1 cellular context compared by ENCODE assay signal in the genomic region with DNA sequence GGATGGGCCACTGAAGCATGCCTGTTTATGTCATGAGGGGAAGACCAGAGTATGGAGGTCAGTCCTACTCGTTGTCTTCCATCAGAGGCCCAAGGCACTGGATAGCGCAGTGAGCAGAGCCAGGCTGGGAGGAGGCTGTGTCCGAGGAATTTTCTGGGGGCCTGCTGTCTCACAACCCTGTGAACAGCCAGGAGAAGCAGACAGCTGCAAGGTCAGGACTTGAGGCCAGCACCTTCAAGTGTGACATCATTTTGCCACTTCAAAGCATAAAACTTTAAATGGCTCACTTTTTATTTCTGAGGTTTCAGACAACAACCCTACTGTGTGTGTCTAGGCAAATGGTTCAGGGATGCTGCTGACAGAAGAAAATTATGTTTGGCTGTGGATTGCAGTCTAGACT.
TF ChIP-seq lines count a peak whose summit lies in the region.

No MANE protein-coding gene starts in this region.

TF ChIP-seq in GM12878, 131 proteins besides CTCF, POLR2A, EP300 and RAD21:
- TF ChIP-seq, protein P1, sequence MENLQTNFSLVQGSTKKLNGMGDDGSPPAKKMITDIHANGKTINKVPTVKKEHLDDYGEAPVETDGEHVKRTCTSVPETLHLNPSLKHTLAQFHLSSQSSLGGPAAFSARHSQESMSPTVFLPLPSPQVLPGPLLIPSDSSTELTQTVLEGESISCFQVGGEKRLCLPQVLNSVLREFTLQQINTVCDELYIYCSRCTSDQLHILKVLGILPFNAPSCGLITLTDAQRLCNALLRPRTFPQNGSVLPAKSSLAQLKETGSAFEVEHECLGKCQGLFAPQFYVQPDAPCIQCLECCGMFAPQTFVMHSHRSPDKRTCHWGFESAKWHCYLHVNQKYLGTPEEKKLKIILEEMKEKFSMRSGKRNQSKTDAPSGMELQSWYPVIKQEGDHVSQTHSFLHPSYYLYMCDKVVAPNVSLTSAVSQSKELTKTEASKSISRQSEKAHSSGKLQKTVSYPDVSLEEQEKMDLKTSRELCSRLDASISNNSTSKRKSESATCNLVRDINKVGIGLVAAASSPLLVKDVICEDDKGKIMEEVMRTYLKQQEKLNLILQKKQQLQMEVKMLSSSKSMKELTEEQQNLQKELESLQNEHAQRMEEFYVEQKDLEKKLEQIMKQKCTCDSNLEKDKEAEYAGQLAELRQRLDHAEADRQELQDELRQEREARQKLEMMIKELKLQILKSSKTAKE (IDR thresholded peaks at IDR 0.05; ENCODE audit: low read depth, poor library complexity, severe bottlenecking) = no peak
- TF ChIP-seq TCF7 (IDR thresholded peaks at IDR 0.05; ENCODE audit: borderline replicate concordance) = peak; percentile 57
- TF ChIP-seq, protein P2, sequence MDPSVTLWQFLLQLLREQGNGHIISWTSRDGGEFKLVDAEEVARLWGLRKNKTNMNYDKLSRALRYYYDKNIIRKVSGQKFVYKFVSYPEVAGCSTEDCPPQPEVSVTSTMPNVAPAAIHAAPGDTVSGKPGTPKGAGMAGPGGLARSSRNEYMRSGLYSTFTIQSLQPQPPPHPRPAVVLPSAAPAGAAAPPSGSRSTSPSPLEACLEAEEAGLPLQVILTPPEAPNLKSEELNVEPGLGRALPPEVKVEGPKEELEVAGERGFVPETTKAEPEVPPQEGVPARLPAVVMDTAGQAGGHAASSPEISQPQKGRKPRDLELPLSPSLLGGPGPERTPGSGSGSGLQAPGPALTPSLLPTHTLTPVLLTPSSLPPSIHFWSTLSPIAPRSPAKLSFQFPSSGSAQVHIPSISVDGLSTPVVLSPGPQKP (IDR thresholded peaks at IDR 0.05; ENCODE audit: low read depth, low read length) = no peak
- TF ChIP-seq, protein P3, sequence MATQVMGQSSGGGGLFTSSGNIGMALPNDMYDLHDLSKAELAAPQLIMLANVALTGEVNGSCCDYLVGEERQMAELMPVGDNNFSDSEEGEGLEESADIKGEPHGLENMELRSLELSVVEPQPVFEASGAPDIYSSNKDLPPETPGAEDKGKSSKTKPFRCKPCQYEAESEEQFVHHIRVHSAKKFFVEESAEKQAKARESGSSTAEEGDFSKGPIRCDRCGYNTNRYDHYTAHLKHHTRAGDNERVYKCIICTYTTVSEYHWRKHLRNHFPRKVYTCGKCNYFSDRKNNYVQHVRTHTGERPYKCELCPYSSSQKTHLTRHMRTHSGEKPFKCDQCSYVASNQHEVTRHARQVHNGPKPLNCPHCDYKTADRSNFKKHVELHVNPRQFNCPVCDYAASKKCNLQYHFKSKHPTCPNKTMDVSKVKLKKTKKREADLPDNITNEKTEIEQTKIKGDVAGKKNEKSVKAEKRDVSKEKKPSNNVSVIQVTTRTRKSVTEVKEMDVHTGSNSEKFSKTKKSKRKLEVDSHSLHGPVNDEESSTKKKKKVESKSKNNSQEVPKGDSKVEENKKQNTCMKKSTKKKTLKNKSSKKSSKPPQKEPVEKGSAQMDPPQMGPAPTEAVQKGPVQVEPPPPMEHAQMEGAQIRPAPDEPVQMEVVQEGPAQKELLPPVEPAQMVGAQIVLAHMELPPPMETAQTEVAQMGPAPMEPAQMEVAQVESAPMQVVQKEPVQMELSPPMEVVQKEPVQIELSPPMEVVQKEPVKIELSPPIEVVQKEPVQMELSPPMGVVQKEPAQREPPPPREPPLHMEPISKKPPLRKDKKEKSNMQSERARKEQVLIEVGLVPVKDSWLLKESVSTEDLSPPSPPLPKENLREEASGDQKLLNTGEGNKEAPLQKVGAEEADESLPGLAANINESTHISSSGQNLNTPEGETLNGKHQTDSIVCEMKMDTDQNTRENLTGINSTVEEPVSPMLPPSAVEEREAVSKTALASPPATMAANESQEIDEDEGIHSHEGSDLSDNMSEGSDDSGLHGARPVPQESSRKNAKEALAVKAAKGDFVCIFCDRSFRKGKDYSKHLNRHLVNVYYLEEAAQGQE (IDR thresholded peaks at IDR 0.05; ENCODE audit: low read depth, low read length) = no peak
- no peak for TF ChIP-seq MTA2 (IDR thresholded peaks at IDR 0.05; ENCODE audit: low read depth)
- no peak for TF ChIP-seq SMAD5 (IDR thresholded peaks at IDR 0.05; ENCODE audit: low read depth)
- TF ChIP-seq, protein P4, sequence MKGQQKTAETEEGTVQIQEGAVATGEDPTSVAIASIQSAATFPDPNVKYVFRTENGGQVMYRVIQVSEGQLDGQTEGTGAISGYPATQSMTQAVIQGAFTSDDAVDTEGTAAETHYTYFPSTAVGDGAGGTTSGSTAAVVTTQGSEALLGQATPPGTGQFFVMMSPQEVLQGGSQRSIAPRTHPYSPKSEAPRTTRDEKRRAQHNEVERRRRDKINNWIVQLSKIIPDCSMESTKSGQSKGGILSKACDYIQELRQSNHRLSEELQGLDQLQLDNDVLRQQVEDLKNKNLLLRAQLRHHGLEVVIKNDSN (IDR thresholded peaks at IDR 0.05; ENCODE audit: borderline replicate concordance, extremely low read length, insufficient read depth, low read depth, low read length) = no peak
- TF ChIP-seq ESRRA (IDR thresholded peaks at IDR 0.05; ENCODE audit: low read length) = no peak
- no peak for TF ChIP-seq PML (IDR thresholded peaks at IDR 0.05; ENCODE audit: low read length)
- TF ChIP-seq, protein P5, sequence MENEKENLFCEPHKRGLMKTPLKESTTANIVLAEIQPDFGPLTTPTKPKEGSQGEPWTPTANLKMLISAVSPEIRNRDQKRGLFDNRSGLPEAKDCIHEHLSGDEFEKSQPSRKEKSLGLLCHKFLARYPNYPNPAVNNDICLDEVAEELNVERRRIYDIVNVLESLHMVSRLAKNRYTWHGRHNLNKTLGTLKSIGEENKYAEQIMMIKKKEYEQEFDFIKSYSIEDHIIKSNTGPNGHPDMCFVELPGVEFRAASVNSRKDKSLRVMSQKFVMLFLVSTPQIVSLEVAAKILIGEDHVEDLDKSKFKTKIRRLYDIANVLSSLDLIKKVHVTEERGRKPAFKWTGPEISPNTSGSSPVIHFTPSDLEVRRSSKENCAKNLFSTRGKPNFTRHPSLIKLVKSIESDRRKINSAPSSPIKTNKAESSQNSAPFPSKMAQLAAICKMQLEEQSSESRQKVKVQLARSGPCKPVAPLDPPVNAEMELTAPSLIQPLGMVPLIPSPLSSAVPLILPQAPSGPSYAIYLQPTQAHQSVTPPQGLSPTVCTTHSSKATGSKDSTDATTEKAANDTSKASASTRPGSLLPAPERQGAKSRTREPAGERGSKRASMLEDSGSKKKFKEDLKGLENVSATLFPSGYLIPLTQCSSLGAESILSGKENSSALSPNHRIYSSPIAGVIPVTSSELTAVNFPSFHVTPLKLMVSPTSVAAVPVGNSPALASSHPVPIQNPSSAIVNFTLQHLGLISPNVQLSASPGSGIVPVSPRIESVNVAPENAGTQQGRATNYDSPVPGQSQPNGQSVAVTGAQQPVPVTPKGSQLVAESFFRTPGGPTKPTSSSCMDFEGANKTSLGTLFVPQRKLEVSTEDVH (IDR thresholded peaks at IDR 0.05; ENCODE audit: low read depth, partially characterized antibody) = no peak
- TF ChIP-seq NFIC (IDR thresholded peaks at IDR 0.05; ENCODE audit: low read depth, low read length) = no peak
- TF ChIP-seq, protein P6, sequence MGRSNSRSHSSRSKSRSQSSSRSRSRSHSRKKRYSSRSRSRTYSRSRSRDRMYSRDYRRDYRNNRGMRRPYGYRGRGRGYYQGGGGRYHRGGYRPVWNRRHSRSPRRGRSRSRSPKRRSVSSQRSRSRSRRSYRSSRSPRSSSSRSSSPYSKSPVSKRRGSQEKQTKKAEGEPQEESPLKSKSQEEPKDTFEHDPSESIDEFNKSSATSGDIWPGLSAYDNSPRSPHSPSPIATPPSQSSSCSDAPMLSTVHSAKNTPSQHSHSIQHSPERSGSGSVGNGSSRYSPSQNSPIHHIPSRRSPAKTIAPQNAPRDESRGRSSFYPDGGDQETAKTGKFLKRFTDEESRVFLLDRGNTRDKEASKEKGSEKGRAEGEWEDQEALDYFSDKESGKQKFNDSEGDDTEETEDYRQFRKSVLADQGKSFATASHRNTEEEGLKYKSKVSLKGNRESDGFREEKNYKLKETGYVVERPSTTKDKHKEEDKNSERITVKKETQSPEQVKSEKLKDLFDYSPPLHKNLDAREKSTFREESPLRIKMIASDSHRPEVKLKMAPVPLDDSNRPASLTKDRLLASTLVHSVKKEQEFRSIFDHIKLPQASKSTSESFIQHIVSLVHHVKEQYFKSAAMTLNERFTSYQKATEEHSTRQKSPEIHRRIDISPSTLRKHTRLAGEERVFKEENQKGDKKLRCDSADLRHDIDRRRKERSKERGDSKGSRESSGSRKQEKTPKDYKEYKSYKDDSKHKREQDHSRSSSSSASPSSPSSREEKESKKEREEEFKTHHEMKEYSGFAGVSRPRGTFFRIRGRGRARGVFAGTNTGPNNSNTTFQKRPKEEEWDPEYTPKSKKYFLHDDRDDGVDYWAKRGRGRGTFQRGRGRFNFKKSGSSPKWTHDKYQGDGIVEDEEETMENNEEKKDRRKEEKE (IDR thresholded peaks at IDR 0.05) = no peak
- no peak for TF ChIP-seq SIN3A (IDR thresholded peaks at IDR 0.05; ENCODE audit: low read depth, low read length)
- no peak for TF ChIP-seq CREB1 (IDR thresholded peaks at IDR 0.05; ENCODE audit: low read depth)
- no peak for TF ChIP-seq MXI1 (IDR thresholded peaks at IDR 0.05; ENCODE audit: low read depth, low read length)
- peak; percentile 25; the same call in 1 of the 2 replicates for TF ChIP-seq RUNX3 (IDR thresholded peaks at IDR 0.05; ENCODE audit: low read length)
- no peak for TF ChIP-seq FOXM1 (IDR thresholded peaks at IDR 0.05; ENCODE audit: low read depth, low read length)
